ENCODE assay signal across 29 cellular contexts in the genomic region with DNA sequence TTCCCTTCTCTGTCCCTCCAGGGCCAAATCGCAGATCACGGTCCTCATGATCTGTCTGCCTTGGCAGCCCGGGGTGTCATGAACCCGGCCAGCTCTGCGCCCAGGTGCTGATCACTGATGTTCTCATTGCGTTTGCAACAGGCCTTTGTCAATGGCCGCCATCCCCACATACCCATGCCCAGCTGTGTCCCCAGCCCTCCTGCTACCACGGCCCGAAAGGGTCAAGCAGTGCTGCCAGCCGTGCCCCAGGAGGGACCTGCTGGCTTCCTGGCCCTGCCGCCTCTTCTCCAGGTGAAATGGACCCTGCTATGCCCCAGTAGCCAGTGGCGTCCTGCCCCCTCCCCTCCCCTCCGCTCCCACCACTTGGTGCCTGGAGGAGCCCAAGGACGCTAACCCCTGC.
"Had no signal": no experiment of that assay in that cellular context is flagged by ENCODE, and none has a peak within 500 bp of the region (broad histone marks: within the 10 kb centered on the region; RNA-seq: fewer than 3 reads in every experiment).

No MANE protein-coding gene starts in this region.

- H3K27ac ChIP-seq: coronary artery, esophagus muscularis mucosa, foreskin keratinocyte, gastroesophageal sphincter, heart left ventricle, hepatocyte, left lung, neutrophil, pancreas, right atrium auricular region, sigmoid colon, testis, tibial artery had no signal

- H3K4me3 ChIP-seq: coronary artery, esophagus muscularis mucosa, gastroesophageal sphincter, heart left ventricle, hepatocyte, left lung, mucosa of descending colon, pancreas, right atrium auricular region, sigmoid colon, testis, tibial artery had no signal

- H3K36me3 Mint-ChIP-seq: mesothelial cell of epicardium; stimulated activated memory B cell treated with anti-CD40 and anti-IgM and Interleukin-4, amounts not matched to agents 10 μg/mL and 1 μg/mL and 100 μg/mL, for 72 hours; type B pancreatic cell had no signal

- H3K9me3 ChIP-seq: esophagus muscularis mucosa, gastroesophageal sphincter, heart left ventricle, left lung, mucosa of descending colon, neutrophil, pancreas, right atrium auricular region, sigmoid colon, testis, tibial artery had no signal

- H3K36me3 ChIP-seq: esophagus muscularis mucosa, gastroesophageal sphincter, heart left ventricle, left lung, neutrophil, pancreas, right atrium auricular region, sigmoid colon, tibial artery had no signal

- H3K27me3 ChIP-seq: heart left ventricle, hepatocyte, pancreas, right atrium auricular region, testis had no signal

- H3K79me2 ChIP-seq: hepatocyte had no signal

- H2AFZ ChIP-seq: hepatocyte had no signal

- H3K4me1 ChIP-seq: esophagus muscularis mucosa, foreskin keratinocyte, gastroesophageal sphincter, heart left ventricle, left lung, pancreas, sigmoid colon, testis, tibial artery had no signal

- ATAC-seq: foreskin keratinocyte; gastroesophageal sphincter; left cardiac atrium; left lung; mucosa of descending colon; pancreas; stimulated activated naive CD8-positive, alpha-beta T cell treated with anti-CD3 and anti-CD28 coated beads, Interleukin-15, Interleukin-2, amounts not matched to agents 100 U/mL and 50 U/mL, for 24 hours had no signal

- H3K4me2 ChIP-seq: hepatocyte had no signal

- H3K9me3 Mint-ChIP-seq: mesothelial cell of epicardium, type B pancreatic cell had no signal

- H3K4me3 Mint-ChIP-seq: mesothelial cell of epicardium; naive B cell; nephron progenitor cell; stimulated activated memory B cell treated with anti-CD40 and anti-IgM and Interleukin-4, amounts not matched to agents 10 μg/mL and 1 μg/mL and 100 μg/mL, for 72 hours; type B pancreatic cell had no signal

- FAIRE-seq: endothelial cell of umbilical vein, pancreas, urothelium cell line had no signal

- H3K27ac Mint-ChIP-seq: mesothelial cell of epicardium; nephron progenitor cell; progenitor cell of endocrine pancreas; stimulated activated memory B cell treated with anti-CD40 and anti-IgM and Interleukin-4, amounts not matched to agents 10 μg/mL and 1 μg/mL and 100 μg/mL, for 72 hours; type B pancreatic cell had no signal

- H3K4me1 Mint-ChIP-seq: nephron progenitor cell had no signal

- DNase-seq: dermis blood vessel endothelial cell; effector memory CD4-positive, alpha-beta T cell; foreskin keratinocyte; heart left ventricle; left cardiac atrium; left lung; mesenchymal stem cell; mucosa of descending colon; naive B cell; nephron progenitor cell; pancreas; sigmoid colon; stimulated activated CD4-positive, alpha-beta T cell treated with anti-CD3 and anti-CD28 coated beads, Interleukin-4, amount 100 ng/mL, for 4 hours; stimulated activated naive CD8-positive, alpha-beta T cell treated with anti-CD3 and anti-CD28 coated beads, Interleukin-15, Interleukin-2, amounts not matched to agents 100 U/mL and 50 U/mL, for 24 hours; substantia nigra; testis; tibial artery had no signal
